ENCODE assay signal across 9 cellular contexts in genomic region chr1:204359474-204360255, GRCh38. TPM values are rescaled to one million over a fixed set of nuclear protein-coding genes. Genes with fewer than 3 reads are reported as not detected.
DNase-seq lines count a peak whose midpoint lies in the region; ATAC-seq and TF ChIP-seq lines count a peak whose summit lies in the region.
"Had no signal": no experiment of that assay in that cellular context is flagged by ENCODE, and none has a peak within 500 bp of the region (broad histone marks: within the 10 kb centered on the region; RNA-seq: fewer than 3 reads in every experiment).

A gene with protein sequence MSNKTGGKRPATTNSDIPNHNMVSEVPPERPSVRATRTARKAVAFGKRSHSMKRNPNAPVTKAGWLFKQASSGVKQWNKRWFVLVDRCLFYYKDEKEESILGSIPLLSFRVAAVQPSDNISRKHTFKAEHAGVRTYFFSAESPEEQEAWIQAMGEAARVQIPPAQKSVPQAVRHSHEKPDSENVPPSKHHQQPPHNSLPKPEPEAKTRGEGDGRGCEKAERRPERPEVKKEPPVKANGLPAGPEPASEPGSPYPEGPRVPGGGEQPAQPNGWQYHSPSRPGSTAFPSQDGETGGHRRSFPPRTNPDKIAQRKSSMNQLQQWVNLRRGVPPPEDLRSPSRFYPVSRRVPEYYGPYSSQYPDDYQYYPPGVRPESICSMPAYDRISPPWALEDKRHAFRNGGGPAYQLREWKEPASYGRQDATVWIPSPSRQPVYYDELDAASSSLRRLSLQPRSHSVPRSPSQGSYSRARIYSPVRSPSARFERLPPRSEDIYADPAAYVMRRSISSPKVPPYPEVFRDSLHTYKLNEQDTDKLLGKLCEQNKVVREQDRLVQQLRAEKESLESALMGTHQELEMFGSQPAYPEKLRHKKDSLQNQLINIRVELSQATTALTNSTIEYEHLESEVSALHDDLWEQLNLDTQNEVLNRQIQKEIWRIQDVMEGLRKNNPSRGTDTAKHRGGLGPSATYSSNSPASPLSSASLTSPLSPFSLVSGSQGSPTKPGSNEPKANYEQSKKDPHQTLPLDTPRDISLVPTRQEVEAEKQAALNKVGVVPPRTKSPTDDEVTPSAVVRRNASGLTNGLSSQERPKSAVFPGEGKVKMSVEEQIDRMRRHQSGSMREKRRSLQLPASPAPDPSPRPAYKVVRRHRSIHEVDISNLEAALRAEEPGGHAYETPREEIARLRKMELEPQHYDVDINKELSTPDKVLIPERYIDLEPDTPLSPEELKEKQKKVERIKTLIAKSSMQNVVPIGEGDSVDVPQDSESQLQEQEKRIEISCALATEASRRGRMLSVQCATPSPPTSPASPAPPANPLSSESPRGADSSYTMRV (minus strand): TSS chr1:204359929. CDS start chr1:204273727, 86,202 bp downstream.

- H3K27me3 ChIP-seq in OCI-LY3 (ENCODE audit: low read depth, low read length), result peaks cover 53% of the 10 kb centered on the region

- ATAC-seq in esophagus mucosa (no peak), GM19328 (IDR thresholded peaks at IDR 0.05; ENCODE audit: unreplicated experiment) (no peak), GM19035 (IDR thresholded peaks at IDR 0.05; ENCODE audit: unreplicated experiment) (no peak)

- peak within 1 kb of the TSS; percentile 81 to 87 (median 83) for H3K4me3 Mint-ChIP-seq in nephron

- H3K27ac Mint-ChIP-seq in nephron, result peak within 1 kb of the TSS; percentile 87 to 92 (median 91)

- no peak within 1 kb of the TSS for H3K4me3 ChIP-seq in HFF-Myc (replicated peaks; ENCODE audit: low read depth, low read length)
- no peak within 1 kb of the TSS for H3K4me3 ChIP-seq in OCI-LY3 (ENCODE audit: low read length)

- H3K4me1 Mint-ChIP-seq in nephron, result peaks cover 48% of the 10 kb centered on the region

- H4K20me1 ChIP-seq in OCI-LY3 (ENCODE audit: insufficient read depth, low read length), result no peaks in the 10 kb centered on the region

- no peaks in the 10 kb centered on the region for H3K9me3 ChIP-seq in OCI-LY3 (ENCODE audit: insufficient read depth, low read length)

- no peaks in the 10 kb centered on the region for H3K36me3 Mint-ChIP-seq in nephron (ENCODE audit: low read depth)

- no peak within 1 kb of the TSS for H3K27ac ChIP-seq in OCI-LY3 (ENCODE audit: low read length)
- H3K27ac ChIP-seq: parathyroid adenoma had no signal

- no peak within 1 kb of the TSS for H3K9ac ChIP-seq in OCI-LY3 (ENCODE audit: low read length)
- H3K9ac ChIP-seq: parathyroid adenoma had no signal

- H2AFZ ChIP-seq in OCI-LY3 (ENCODE audit: low read depth, low read length), result no peak within 1 kb of the TSS
- H2AFZ ChIP-seq: parathyroid adenoma had no signal

- DNase-seq in HFF-Myc (ENCODE audit: extremely low read depth, low read depth), result no peak
- no peak for DNase-seq in mesenteric fat pad (ENCODE audit: low spot score)
- no peak for DNase-seq in NCI-H2196 (lab: John Stamatoyannopoulos, UW; ENCODE audit: unreplicated experiment)

- no peaks in the 10 kb centered on the region for H3K9me3 Mint-ChIP-seq in nephron

- no peaks in the 10 kb centered on the region for H3K79me2 ChIP-seq in OCI-LY3 (ENCODE audit: low read length)
- H3K79me2 ChIP-seq: parathyroid adenoma had no signal

- peaks cover 4% of the 10 kb centered on the region; the same call in 1 of the 2 replicates for H3K4me1 ChIP-seq in OCI-LY3 (ENCODE audit: low read length)
- H3K4me1 ChIP-seq: parathyroid adenoma had no signal

- H3K36me3 ChIP-seq in OCI-LY3 (replicated peaks; ENCODE audit: low read depth, low read length), result no peaks in the 10 kb centered on the region

- TF ChIP-seq CTCF in HFF-Myc (IDR thresholded peaks at IDR 0.05; ENCODE audit: low read depth, low read length, missing control alignments) (peak; percentile 53), OCI-LY3 (IDR thresholded peaks at IDR 0.05; ENCODE audit: low read depth, low read length) (peak; percentile 24; the same call in 1 of the 2 replicates), nephron (IDR thresholded peaks at IDR 0.05; ENCODE audit: unreplicated experiment in 3 of 3) (peak; percentile 34 to 50 (median 41))

- H3K4me2 ChIP-seq in OCI-LY3 (ENCODE audit: low read length), result peak within 1 kb of the TSS; percentile 10; the same call in 1 of the 2 replicates

- peaks cover 3% of the 10 kb centered on the region for H3K27me3 Mint-ChIP-seq in nephron (ENCODE audit: low read depth)

RNA-seq across cellular contexts. Expression of the gene that starts here (rescaled TPM):
- total RNA-seq in esophagus mucosa (11.1 TPM), mesenteric fat pad (3.5 TPM)
